ENCODE assay signal across 8 cellular contexts in genomic region chr3:52934626-52935530, GRCh38. TPM values are rescaled to one million over a fixed set of nuclear protein-coding genes. Genes with fewer than 3 reads are reported as not detected.
DNase-seq lines count a peak whose midpoint lies in the region; ATAC-seq, FAIRE-seq and TF ChIP-seq lines count a peak whose summit lies in the region.

No MANE protein-coding gene starts in this region.

- WGBS in A549 (ENCODE audit: missing lambda C conversion rate): 17% methylated on average over 8 of the region's 8 CpGs
- 4% methylated on average over 7 of the region's 8 CpGs for WGBS in K562 (ENCODE audit: insufficient coverage, low coverage, missing lambda C conversion rate)

- no peaks in the 10 kb centered on the region for H3K27me3 ChIP-seq in K562 (ENCODE audit: control insufficient read depth in 2 of 2, insufficient read depth in 2 of 2, low read length in 2 of 2)

- TF ChIP-seq RAD21 in A549 (conservative IDR thresholded peaks at IDR 0.05 in 1 of 2, IDR thresholded peaks at IDR 0.05 in 1 of 2) (peak; percentile 34 to 38; a peak in 2 of 5 replicates), K562 (CRISPR knock-in tag; conservative IDR thresholded peaks at IDR 0.05 in 1 of 2, IDR thresholded peaks at IDR 0.05 in 1 of 2) (peak; percentile 35 to 65)

- H3K9me3 ChIP-seq in A549: no peaks in the 10 kb centered on the region
- H3K9me3 ChIP-seq in K562 (replicated peaks; ENCODE audit: control insufficient read depth, insufficient read depth, low read depth, low read length): no peaks in the 10 kb centered on the region

- no peaks in the 10 kb centered on the region for H3K9me1 ChIP-seq in K562 (ENCODE audit: control insufficient read depth, insufficient read depth, low read length)

- intact Hi-C loops in K562 (cut with micrococcal nuclease): loop anchor here (1.0 to 2.0 kb wide), 2 partner anchors 84 to 138 kb away; no protein-coding TSS in a partner anchor

- in situ Hi-C loops in GM13976 (cut with MboI; ENCODE audit: low sequenced_read_pairs, unreplicated experiment): no loop called here
- in situ Hi-C loops in K562 (cut with MboI): no loop called here

- peak; percentile 93 to 96 for ATAC-seq in A549
- peak; percentile 89 for ATAC-seq in K562
- no peak for ATAC-seq in HG03135 (IDR thresholded peaks at IDR 0.05; ENCODE audit: unreplicated experiment)

- 0 out of 2 replicates have a peak overlapping the region, but pooled peaks have one; percentile 19 for H2AFZ ChIP-seq in K562 (ENCODE audit: low read depth, low read length)

- TF ChIP-seq EP300 in A549 (IDR thresholded peaks at IDR 0.05): no peak
- TF ChIP-seq EP300 in K562 (IDR thresholded peaks at IDR 0.05; ENCODE audit: low read length): no peak

- TF ChIP-seq POLR2A in A549 (IDR thresholded peaks at IDR 0.05; ENCODE audit: low read length) (no peak), K562 (conservative IDR thresholded peaks at IDR 0.05) (no peak)

- H3K4me2 ChIP-seq in A549: peak overlapping the region; percentile 29
- H3K4me2 ChIP-seq in K562 (ENCODE audit: insufficient read depth, low read length): no peak overlapping the region

- no peaks in the 10 kb centered on the region for H3K79me2 ChIP-seq in K562 (ENCODE audit: control insufficient read depth, insufficient read depth, low read length)

- H3K36me3 ChIP-seq in K562 (ENCODE audit: control insufficient read depth, insufficient read depth, low read length): 0 out of 3 replicates have a peak, but pooled peaks cover 5% of the 10 kb centered on the region

- H4K20me1 ChIP-seq in K562 (replicated peaks; ENCODE audit: control insufficient read depth, insufficient read depth, low read length): no peaks in the 10 kb centered on the region

- POLR2A ChIA-PET in A549 (lab: Yijun Ruan, JAX) (no interaction called here), K562 (lab: Yijun Ruan, JAX) (interaction anchor here (1.0 kb wide), 1 partner anchor 22 kb away, joined by 4 read pairs; no protein-coding TSS in a partner anchor)

- CTCF ChIA-PET in A549 (lab: Yijun Ruan, JAX) (interaction anchor here (0.6 to 1.6 kb wide), 6 partner anchors 8 to 84 kb away, joined by 3 to 6 read pairs (median 4); no protein-coding TSS in a partner anchor), K562 (lab: Yijun Ruan, JAX; ENCODE audit: low intra/inter-chr PET ratio) (no interaction called here)

- peak; percentile 57 for TF ChIP-seq CTCF in A549 (IDR thresholded peaks at IDR 0.05)
- TF ChIP-seq CTCF in GM13976 (IDR thresholded peaks at IDR 0.05; ENCODE audit: borderline replicate concordance, control extremely low read depth, extremely low read depth, insufficient read depth, missing control alignments): peak; percentile 70
- peak; percentile 67 to 75 (median 72) for TF ChIP-seq CTCF in K562 (IDR thresholded peaks at IDR 0.05 in 2 of 3, conservative IDR thresholded peaks at IDR 0.05 in 1 of 3; ENCODE audit: insufficient read depth in 2 of 3, low read depth in 1 of 3, low read length in 3 of 3)

- DNase-seq in A549 (ENCODE audit: low read depth in 1 of 2, low spot score in 1 of 2): peak; percentile 47 to 51
- DNase-seq in GM13976 (ENCODE audit: low spot score): peak; percentile 66
- DNase-seq in LoVo (ENCODE audit: low spot score): peak; percentile 40
- DNase-seq in T-helper 22 cell (ENCODE audit: low read depth): peak; percentile 16
- DNase-seq in K562 (ENCODE audit: extremely low read depth in 1 of 4, low spot score in 3 of 4): peak; percentile 45 to 59 (median 54)
- peak; percentile 5 for DNase-seq in iPS DF 4.7 (ENCODE audit: extremely low read depth, low spot score)
- peak; percentile 35 for DNase-seq in smooth muscle cell of the brain vasculature (ENCODE audit: low read depth, low spot score)

- FAIRE-seq in A549 (lab: Jason Lieb, UNC) (peak; percentile 46), K562 (lab: Jason Lieb, UNC) (peak; percentile 95)

- H3K9ac ChIP-seq in K562 (ENCODE audit: insufficient read depth in 1 of 2, low read depth in 2 of 2, low read length in 2 of 2): no peak overlapping the region

- no peak overlapping the region for H3K27ac ChIP-seq in A549
- H3K27ac ChIP-seq in K562 (ENCODE audit: extremely low read depth, low read depth, low read length): no peak overlapping the region

- no TSS peak for BruUV-seq in K562 (replicated peaks; lab: Mats Ljungman, UMichigan)

- H3K4me1 ChIP-seq in A549 (0 out of 3 replicates have a peak, but pooled peaks cover 3% of the 10 kb centered on the region), K562 (replicated peaks in 1 of 2; ENCODE audit: control insufficient read depth in 2 of 2, insufficient read depth in 2 of 2, low read length in 2 of 2) (no peaks in the 10 kb centered on the region; a peak in 1 of 5 replicates)

- H3K4me3 ChIP-seq in A549: no peak overlapping the region
- no peak overlapping the region for H3K4me3 ChIP-seq in K562

TF ChIP-seq in A549, 52 proteins besides CTCF, POLR2A, EP300 and RAD21:
- TF ChIP-seq SMC3 (IDR thresholded peaks at IDR 0.05): peak; percentile 51
- TF ChIP-seq, protein P1, sequence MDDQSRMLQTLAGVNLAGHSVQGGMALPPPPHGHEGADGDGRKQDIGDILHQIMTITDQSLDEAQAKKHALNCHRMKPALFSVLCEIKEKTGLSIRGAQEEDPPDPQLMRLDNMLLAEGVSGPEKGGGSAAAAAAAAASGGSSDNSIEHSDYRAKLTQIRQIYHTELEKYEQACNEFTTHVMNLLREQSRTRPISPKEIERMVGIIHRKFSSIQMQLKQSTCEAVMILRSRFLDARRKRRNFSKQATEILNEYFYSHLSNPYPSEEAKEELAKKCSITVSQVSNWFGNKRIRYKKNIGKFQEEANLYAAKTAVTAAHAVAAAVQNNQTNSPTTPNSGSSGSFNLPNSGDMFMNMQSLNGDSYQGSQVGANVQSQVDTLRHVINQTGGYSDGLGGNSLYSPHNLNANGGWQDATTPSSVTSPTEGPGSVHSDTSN (IDR thresholded peaks at IDR 0.05): no peak

RNA-seq across cellular contexts. Expression of gene STIMATE, which starts 37.5 kb away (rescaled TPM):
- polyA plus RNA-seq in A549 (2011; rRNA removed): 5.0 and 5.2 TPM in 2 replicates
- 8.8 and 9.9 TPM in 2 replicates for polyA plus RNA-seq in A549 (2012; cell fraction: cytosol; rRNA removed)
- 17.6 and 18.6 TPM in 2 replicates for polyA plus RNA-seq in A549 (2012; cell fraction: nucleus; rRNA removed)
- polyA plus RNA-seq in A549 (2017; fragmentation: RNase III; extraction: RNeasy Plus Mini Kit Qiagen cat#74134 plus additional on column Dnase treatment): 5.5 to 7.6 TPM (median 7.2 TPM) in 3 replicates
- polyA minus RNA-seq in A549 (2011; rRNA and poly(A)+ RNA removed): 9.4 and 9.5 TPM in 2 replicates
- 3.2 and 8.5 TPM in 2 replicates for total RNA-seq in K562 (2011; cell fraction: chromatin; rRNA removed; ENCODE audit: low replicate concordance)
- total RNA-seq in K562 (2011; cell fraction: nucleolus; rRNA removed): 6.3 and 9.5 TPM in 2 replicates
- 7.5 and 13.3 TPM in 2 replicates for total RNA-seq in K562 (2011; cell fraction: nucleoplasm; rRNA removed)
- 2.9 and 4.9 TPM in 2 replicates for total RNA-seq in K562 (2014; rRNA removed)
- total RNA-seq in K562 (2014; rRNA removed; fragmentation: Illumina TruSeq; extraction: Trizol): 2.0 and 3.0 TPM in 2 replicates
- 5.1 and 5.2 TPM in 2 replicates for total RNA-seq in K562 (2015; rRNA removed; fragmentation: Illumina TruSeq; extraction: Trizol)
- total RNA-seq in K562 (2021): 5.3 and 6.9 TPM in 2 replicates
- polyA plus RNA-seq in K562 (2011; rRNA removed): 2.5 and 2.8 TPM in 2 replicates
- 5.2 and 7.2 TPM in 2 replicates for polyA plus RNA-seq in K562 (2011; cell fraction: cytosol; rRNA removed)
- 7.9 and 10.5 TPM in 2 replicates for polyA plus RNA-seq in K562 (2011; cell fraction: nucleus; rRNA removed)
- polyA plus RNA-seq in K562 (2012): 4.4 and 17.7 TPM in 2 replicates
- 6.3 and 7.7 TPM in 2 replicates for polyA plus RNA-seq in K562 (2014; fragmentation: Illumina TruSeq; extraction: Trizol)
- polyA plus RNA-seq in K562 (2014; fragmentation: Nextera tagmentation; extraction: Ambion mirVana): under 1 TPM; 0.14 to 0.52 TPM
- 7.6 and 8.4 TPM in 2 replicates for polyA plus RNA-seq in K562 (2014; rRNA removed)
- 1.5 and 2.1 TPM in 2 replicates for polyA minus RNA-seq in K562 (2011; rRNA and poly(A)+ RNA removed)
- 5.5 TPM in 1 of 2 replicates, not detected in the other for polyA minus RNA-seq in K562 (2011; cell fraction: cytosol; rRNA and poly(A)+ RNA removed)
- polyA minus RNA-seq in K562 (2011; cell fraction: nucleus; rRNA and poly(A)+ RNA removed): 3.1 and 4.2 TPM in 2 replicates

Comparison
In these comparisons a context has a peak if more than half of its experiments do, and no peak if none do; other contexts are left out.
1. DNase-seq: peak in every context shown above with its lines; median percentile 66 in GM13976; 54 in K562; 49 in A549; 40 in LoVo; 35 in smooth muscle cell of the brain vasculature; 16 in T-helper 22 cell; 5 in iPS DF 4.7.
2. Of the 35 proteins assayed by ChIP-seq in both K562 and A549: peak only in K562: none; only in A549: none; in both: CTCF, RAD21 and SMC3; in neither: 32.